Comparison of ENCODE assay signal across 8 cellular contexts in genomic region chr19:19866599-19867248, GRCh38. TPM values are rescaled to one million over a fixed set of nuclear protein-coding genes. Genes with fewer than 3 reads are reported as not detected.
DNase-seq lines count a peak whose midpoint lies in the region; ATAC-seq, FAIRE-seq and TF ChIP-seq lines count a peak whose summit lies in the region.

No MANE protein-coding gene starts in this region.

- H3K4me1 Mint-ChIP-seq in activated T-helper 1 cell treated with anti-CD3 and anti-CD28 coated beads, Interleukin-12 subunit alpha, Interleukin-12 subunit beta, Interleukin-2, Interleukin-4 antibody, amounts not matched to agents 30 ng/mL and 10 ng/mL and 1 ng/mL, durations not matched to agents 14 hours and 24 hours and 36 hours (ENCODE audit: low read depth) = peaks cover 22% of the 10 kb centered on the region

- no peak for TF ChIP-seq CTCF in pancreas (IDR thresholded peaks at IDR 0.05)

- H3K27ac ChIP-seq in pancreas = peak overlapping the region; percentile 85 to 96 (median 92)

- intact Hi-C loops in activated T-helper 1 cell treated with anti-CD3 and anti-CD28 coated beads, Interleukin-12 subunit alpha, Interleukin-12 subunit beta, Interleukin-2, Interleukin-4 antibody, amounts not matched to agents 30 ng/mL and 10 ng/mL and 1 ng/mL, durations not matched to agents 14 hours and 24 hours and 36 hours (cut with micrococcal nuclease) = loop anchor here (1.0 to 5.0 kb wide), 3 partner anchors 90 to 334 kb away; partner anchors contain the start of gene ZNF14
- intact Hi-C loops in pancreas (cut with DNase I) = no loop called here

- ATAC-seq in pancreas = peak in 1 of 4 donors; percentile 6

- H3K4me1 ChIP-seq in NT2/D1 (ENCODE audit: insufficient read depth, insufficient read length) = no peaks in the 10 kb centered on the region
- peaks cover 6 to 15% (median 7%) of the 10 kb centered on the region in 3 donors for H3K4me1 ChIP-seq in pancreas

- H3K9ac ChIP-seq in NT2/D1 (ENCODE audit: insufficient read length, low read depth) = peak overlapping the region; percentile 96

- DNase-seq in NT2/D1 (ENCODE audit: low read depth, low spot score) = peak; percentile 66
- DNase-seq in activated T-helper 1 cell treated with anti-CD3 and anti-CD28 coated beads, Interleukin-12 subunit alpha, Interleukin-12 subunit beta, Interleukin-2, Interleukin-4 antibody, amounts not matched to agents 30 ng/mL and 10 ng/mL and 1 ng/mL, durations not matched to agents 14 hours and 24 hours and 36 hours (ENCODE audit: low spot score) = peak; percentile 53
- DNase-seq in foreskin melanocyte = peak; percentile 3
- peak in 2 of 6 donors; percentile 23 to 51 for DNase-seq in pancreas
- no peak for DNase-seq in HT-29 (ENCODE audit: low spot score)
- no peak for DNase-seq in NCI-H446 (lab: John Stamatoyannopoulos, UW)
- DNase-seq in NK-92 (lab: John Stamatoyannopoulos, UW; ENCODE audit: unreplicated experiment) = no peak

- no peak for FAIRE-seq in pancreas (lab: Jason Lieb, UNC)

- WGBS in pancreas, 2 donors = 3 to 4% methylated on average over 23 of the region's 23 CpGs

- H3K36me3 Mint-ChIP-seq in activated T-helper 1 cell treated with anti-CD3 and anti-CD28 coated beads, Interleukin-12 subunit alpha, Interleukin-12 subunit beta, Interleukin-2, Interleukin-4 antibody, amounts not matched to agents 30 ng/mL and 10 ng/mL and 1 ng/mL, durations not matched to agents 14 hours and 24 hours and 36 hours (ENCODE audit: low read depth) = peaks cover 45% of the 10 kb centered on the region

- H3K27ac Mint-ChIP-seq in activated T-helper 1 cell treated with anti-CD3 and anti-CD28 coated beads, Interleukin-12 subunit alpha, Interleukin-12 subunit beta, Interleukin-2, Interleukin-4 antibody, amounts not matched to agents 30 ng/mL and 10 ng/mL and 1 ng/mL, durations not matched to agents 14 hours and 24 hours and 36 hours = peak overlapping the region; percentile 99

- H3K27me3 ChIP-seq in NT2/D1 (ENCODE audit: insufficient read depth, insufficient read length) = no peaks in the 10 kb centered on the region
- H3K27me3 ChIP-seq in pancreas = no peaks in the 10 kb centered on the region

- peak overlapping the region; percentile 98 for H3K4me3 Mint-ChIP-seq in activated T-helper 1 cell treated with anti-CD3 and anti-CD28 coated beads, Interleukin-12 subunit alpha, Interleukin-12 subunit beta, Interleukin-2, Interleukin-4 antibody, amounts not matched to agents 30 ng/mL and 10 ng/mL and 1 ng/mL, durations not matched to agents 14 hours and 24 hours and 36 hours

- peak overlapping the region; percentile 77 for H3K4me3 ChIP-seq in GM08714 (ENCODE audit: low read length)
- peak overlapping the region; percentile 87 for H3K4me3 ChIP-seq in NT2/D1 (ENCODE audit: insufficient read length, low read depth)
- H3K4me3 ChIP-seq in pancreas = peak overlapping the region; percentile 49 to 80 (median 62)

- peaks cover 37% of the 10 kb centered on the region for H3K9me3 Mint-ChIP-seq in activated T-helper 1 cell treated with anti-CD3 and anti-CD28 coated beads, Interleukin-12 subunit alpha, Interleukin-12 subunit beta, Interleukin-2, Interleukin-4 antibody, amounts not matched to agents 30 ng/mL and 10 ng/mL and 1 ng/mL, durations not matched to agents 14 hours and 24 hours and 36 hours

- no peaks in the 10 kb centered on the region for H3K27me3 Mint-ChIP-seq in activated T-helper 1 cell treated with anti-CD3 and anti-CD28 coated beads, Interleukin-12 subunit alpha, Interleukin-12 subunit beta, Interleukin-2, Interleukin-4 antibody, amounts not matched to agents 30 ng/mL and 10 ng/mL and 1 ng/mL, durations not matched to agents 14 hours and 24 hours and 36 hours (ENCODE audit: insufficient read depth)

- H3K36me3 ChIP-seq in NT2/D1 (ENCODE audit: insufficient read depth, insufficient read length, low read length) = peaks cover 18% of the 10 kb centered on the region
- H3K36me3 ChIP-seq in pancreas = no peaks in the 10 kb centered on the region

- H3K9me3 ChIP-seq in NT2/D1 (ENCODE audit: insufficient read depth, low read length) (no peaks in the 10 kb centered on the region), pancreas (no peaks in the 10 kb centered on the region)

RNA-seq across cellular contexts. Expression of gene ZNF253, which starts 1.0 kb away (rescaled TPM):
- 7.8 and 11.1 TPM in 2 replicates for total RNA-seq in activated T-helper 1 cell treated with anti-CD3 and anti-CD28 coated beads, Interleukin-12 subunit alpha, Interleukin-12 subunit beta, Interleukin-2, Interleukin-4 antibody, amounts not matched to agents 30 ng/mL and 10 ng/mL and 1 ng/mL, durations not matched to agents 14 hours and 24 hours and 36 hours
- total RNA-seq in pancreas = 10 to 100 TPM in 1 of 6 donors, 1 to 10 TPM in 5; 4.1 to 12.7 (median 5.9) TPM
- 1 to 10 TPM; 2.3 to 3.9 TPM for polyA plus RNA-seq in pancreas
- 0.05 and 0.16 TPM in 2 replicates for total RNA-seq in HT-29 (2014; rRNA removed; shearing (Covaris generic))

RNA-seq across cellular contexts. Expression of gene ZNF93, which starts 34.0 kb away (rescaled TPM):
- total RNA-seq in activated T-helper 1 cell treated with anti-CD3 and anti-CD28 coated beads, Interleukin-12 subunit alpha, Interleukin-12 subunit beta, Interleukin-2, Interleukin-4 antibody, amounts not matched to agents 30 ng/mL and 10 ng/mL and 1 ng/mL, durations not matched to agents 14 hours and 24 hours and 36 hours = 6.8 and 7.2 TPM in 2 replicates
- total RNA-seq in pancreas = 1 to 10 TPM; 1.8 to 3.4 (median 2.9) TPM
- 1 to 10 TPM; 1.9 to 2.7 TPM for polyA plus RNA-seq in pancreas
- total RNA-seq in HT-29 (2014; rRNA removed; shearing (Covaris generic)) = 0.03 TPM in 1 of 2 replicates, not detected in the other

RNA-seq across cellular contexts. Expression of gene ZNF506, which starts 45.2 kb away (rescaled TPM):
- total RNA-seq in activated T-helper 1 cell treated with anti-CD3 and anti-CD28 coated beads, Interleukin-12 subunit alpha, Interleukin-12 subunit beta, Interleukin-2, Interleukin-4 antibody, amounts not matched to agents 30 ng/mL and 10 ng/mL and 1 ng/mL, durations not matched to agents 14 hours and 24 hours and 36 hours = 13.5 and 15.7 TPM in 2 replicates
- 10 to 100 TPM; 10.5 to 17.2 (median 11.5) TPM for total RNA-seq in pancreas
- 1 to 10 TPM; 6.1 to 6.5 TPM for polyA plus RNA-seq in pancreas
- total RNA-seq in HT-29 (2014; rRNA removed; shearing (Covaris generic)) = 1.8 and 2.3 TPM in 2 replicates

Comparison
In these comparisons a context has a peak if more than half of its experiments do, and no peak if none do; other contexts are left out.
1. DNase-seq: peak in NT2/D1 (single experiment), activated T-helper 1 cell treated with anti-CD3 and anti-CD28 coated beads, Interleukin-12 subunit alpha, Interleukin-12 subunit beta, Interleukin-2, Interleukin-4 antibody, amounts not matched to agents 30 ng/mL and 10 ng/mL and 1 ng/mL, durations not matched to agents 14 hours and 24 hours and 36 hours (single experiment) and foreskin melanocyte (single experiment); none in HT-29 (single experiment), NCI-H446 (0 of 2) and NK-92 (single experiment).
2. Peak in every context shown above with its lines, with median percentiles within 50 percentile points of each other: H3K4me3 ChIP-seq.